In the genomic region with DNA sequence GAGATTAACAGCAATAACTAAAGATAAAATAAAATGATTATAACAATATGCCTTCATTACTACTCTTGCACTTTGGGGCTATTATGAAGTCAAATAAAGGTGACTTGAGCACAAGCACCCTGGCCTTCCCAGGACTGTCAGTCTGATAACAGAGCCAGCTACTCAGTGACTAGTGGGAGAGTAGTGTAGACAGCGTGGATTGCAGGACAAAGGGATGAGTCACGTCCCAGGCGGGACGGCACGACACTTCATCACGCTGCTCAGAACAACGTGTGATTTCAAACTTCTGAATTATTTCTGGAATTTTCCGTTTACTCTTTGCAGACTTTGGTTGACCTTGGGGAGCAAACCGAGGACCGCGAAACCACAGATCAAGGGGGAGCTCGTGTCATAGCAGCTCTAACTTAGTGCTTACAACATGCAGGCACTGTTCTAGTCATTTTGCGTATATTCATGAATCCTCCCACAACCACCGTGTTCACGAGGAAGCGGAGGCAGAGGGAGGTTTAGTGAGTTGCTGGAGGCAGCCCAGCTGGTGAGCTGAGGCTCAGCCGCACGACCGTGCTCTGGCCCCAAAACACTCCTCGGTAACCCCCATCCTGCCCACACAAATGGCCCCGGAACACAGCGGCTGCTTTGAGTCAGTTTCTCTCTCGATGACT, we compare ENCODE assay signal across 8 cellular contexts. TPM values are rescaled to one million over a fixed set of nuclear protein-coding genes. Genes with fewer than 3 reads are reported as not detected.
DNase-seq lines count a peak whose midpoint lies in the region; ATAC-seq and TF ChIP-seq lines count a peak whose summit lies in the region.
"Not testable (repeated sequence)": the region's sequence is repeated elsewhere in the genome, so short reads cannot be mapped to it uniquely, and the experiment has no call there.

No MANE protein-coding gene starts in this region.

- H3K27ac ChIP-seq in gastroesophageal sphincter, upper lobe of right lung: not testable (repeated sequence)

- H3K4me1 ChIP-seq in gastroesophageal sphincter, upper lobe of right lung: not testable (repeated sequence)

- WGBS in gastroesophageal sphincter (ENCODE audit: low coverage in 1 of 2), 2 donors, result no CpG with 5 or more reads among the region's 23 CpGs

- not testable (repeated sequence) for TF ChIP-seq CTCF in gastroesophageal sphincter (IDR thresholded peaks at IDR 0.05); upper lobe of right lung (IDR thresholded peaks at IDR 0.05)

- H3K27me3 ChIP-seq in gastroesophageal sphincter, upper lobe of right lung: not testable (repeated sequence)

- not testable (repeated sequence) for H3K4me3 ChIP-seq in gastroesophageal sphincter, upper lobe of right lung

- not testable (repeated sequence) for TF ChIP-seq POLR2A in gastroesophageal sphincter (IDR thresholded peaks at IDR 0.05)

- not testable (repeated sequence) for TF ChIP-seq EP300 in gastroesophageal sphincter (IDR thresholded peaks at IDR 0.05)

- intact Hi-C loops in upper lobe of right lung (cut with DNase I), result not testable (repeated sequence)

- not testable (repeated sequence) for H3K9me3 ChIP-seq in gastroesophageal sphincter, upper lobe of right lung

- DNase-seq in upper lobe of right lung, result not testable (repeated sequence)

- not testable (repeated sequence) for H3K36me3 ChIP-seq in gastroesophageal sphincter, upper lobe of right lung

- ATAC-seq in GM18520 (IDR thresholded peaks at IDR 0.05; ENCODE audit: unreplicated experiment) (peak; percentile 42), GM19452 (IDR thresholded peaks at IDR 0.05; ENCODE audit: unreplicated experiment) (peak; percentile 71), GM21786 (IDR thresholded peaks at IDR 0.05; ENCODE audit: unreplicated experiment) (peak; percentile 54), HG02973 (IDR thresholded peaks at IDR 0.05; ENCODE audit: unreplicated experiment) (peak; percentile 73), HG03354 (IDR thresholded peaks at IDR 0.05; ENCODE audit: poor library complexity, severe bottlenecking, unreplicated experiment) (peak; percentile 74), SK-N-SH treated with all-trans-retinoic acid at 6 μM for 48 hours (peak; percentile 91), gastroesophageal sphincter (peak; percentile 72), upper lobe of right lung (peak; percentile 75)

RNA-seq across cellular contexts. Expression of a gene that starts 32.9 kb away (rescaled TPM):
- total RNA-seq in gastroesophageal sphincter (100 to 1,000 TPM in 1 of 4 donors, 10 to 100 TPM in 3; 60.1 to 106 (median 71.2) TPM), upper lobe of right lung (46.5 TPM)

RNA-seq across cellular contexts. Expression of a gene that starts 51.7 kb away (rescaled TPM):
- total RNA-seq in gastroesophageal sphincter, result 10 to 100 TPM; 49.5 to 75.0 (median 60.8) TPM
- 33.1 TPM for total RNA-seq in upper lobe of right lung
